26 cellular contexts compared by ENCODE assay signal in the genomic region with DNA sequence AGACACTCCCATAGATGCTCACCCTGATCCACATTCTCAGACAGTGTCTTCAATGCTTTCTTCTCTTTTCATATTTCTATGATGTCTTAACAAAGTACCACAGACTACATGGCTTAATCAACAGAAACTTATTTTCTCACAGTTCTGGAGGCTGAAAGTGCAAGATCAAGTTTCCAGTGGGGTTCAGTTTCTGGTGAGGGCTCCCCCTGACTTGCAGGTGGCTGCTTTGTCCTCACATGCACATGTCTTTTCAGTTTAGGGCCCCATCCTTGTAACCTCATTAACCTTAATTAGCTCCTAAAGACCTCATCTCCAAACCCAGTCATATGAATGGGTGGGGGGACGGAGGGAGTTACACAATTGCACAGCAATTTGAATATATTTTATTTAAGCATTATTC.
"Had no signal": no experiment of that assay in that cellular context is flagged by ENCODE, and none has a peak within 500 bp of the region (broad histone marks: within the 10 kb centered on the region; RNA-seq: fewer than 3 reads in every experiment).

No MANE protein-coding gene starts in this region.

- H3K27ac Mint-ChIP-seq: dendritic cell treated with granulocyte-macrophage colony-stimulating factor and Interleukin-4, amounts not matched to agents 40 ng/mL and 50 ng/mL, for 4 days; effector memory CD8-positive, alpha-beta T cell; endodermal cell had no signal

- H3K79me2 ChIP-seq: hepatocyte had no signal

- H3K36me3 ChIP-seq: esophagus muscularis mucosa, esophagus squamous epithelium, gastrocnemius medialis, gastroesophageal sphincter, heart left ventricle, heart right ventricle had no signal

- H3K27ac ChIP-seq: coronary artery, dorsolateral prefrontal cortex, epithelial cell of prostate, esophagus muscularis mucosa, esophagus squamous epithelium, foreskin keratinocyte, gastrocnemius medialis, gastroesophageal sphincter, heart left ventricle, heart right ventricle, hepatocyte had no signal

- H2AFZ ChIP-seq: hepatocyte had no signal

- ATAC-seq: effector memory CD8-positive, alpha-beta T cell; esophagus mucosa; foreskin keratinocyte; gastrocnemius medialis; gastroesophageal sphincter; heart left ventricle; heart right ventricle had no signal

- H3K4me2 ChIP-seq: hepatocyte had no signal

- H3K4me3 ChIP-seq: coronary artery, dorsolateral prefrontal cortex, esophagus muscularis mucosa, esophagus squamous epithelium, gastrocnemius medialis, gastroesophageal sphincter, heart left ventricle, heart right ventricle, hepatocyte had no signal

- H3K9me3 ChIP-seq: esophagus muscularis mucosa, esophagus squamous epithelium, gastrocnemius medialis, gastroesophageal sphincter, heart left ventricle, heart right ventricle had no signal

- H3K4me1 ChIP-seq: esophagus muscularis mucosa, esophagus squamous epithelium, foreskin keratinocyte, gastrocnemius medialis, gastroesophageal sphincter, heart left ventricle, heart right ventricle had no signal

- DNase-seq: cortex of kidney; dermis blood vessel endothelial cell; dorsolateral prefrontal cortex; effector CD4-positive, alpha-beta T cell; effector CD8-positive, alpha-beta T cell; effector memory CD4-positive, alpha-beta T cell; effector memory CD8-positive, alpha-beta T cell; endodermal cell; erythroblast; esophagus squamous epithelium; foreskin fibroblast; foreskin keratinocyte; foreskin melanocyte; gastrocnemius medialis; glutamatergic neuron; head of caudate nucleus; heart left ventricle; heart right ventricle; hippocampal formation had no signal

- H3K27me3 ChIP-seq: dorsolateral prefrontal cortex, esophagus muscularis mucosa, esophagus squamous epithelium, foreskin keratinocyte, gastrocnemius medialis, gastroesophageal sphincter, heart left ventricle, heart right ventricle, hepatocyte had no signal

- H3K9me3 Mint-ChIP-seq: endodermal cell had no signal

- H3K4me3 Mint-ChIP-seq: dendritic cell treated with granulocyte-macrophage colony-stimulating factor and Interleukin-4, amounts not matched to agents 40 ng/mL and 50 ng/mL, for 4 days; effector memory CD8-positive, alpha-beta T cell; endodermal cell had no signal

- H3K27me3 Mint-ChIP-seq: dendritic cell treated with granulocyte-macrophage colony-stimulating factor and Interleukin-4, amounts not matched to agents 40 ng/mL and 50 ng/mL, for 4 days; effector memory CD8-positive, alpha-beta T cell had no signal
